In genomic region chr13:26051231-26052135, GRCh38 we compare ENCODE assay signal across 8 cellular contexts. TPM values are rescaled to one million over a fixed set of nuclear protein-coding genes. Genes with fewer than 3 reads are reported as not detected.
DNase-seq lines count a peak whose midpoint lies in the region; ATAC-seq and TF ChIP-seq lines count a peak whose summit lies in the region.

Gene SHISA2 (minus strand): TSS chr13:26052016. CDS start chr13:26050975, 1,041 bp downstream.

- no peaks in the 10 kb centered on the region for H3K36me3 Mint-ChIP-seq in CD8-positive, alpha-beta T cell

- H3K9me3 Mint-ChIP-seq in CD8-positive, alpha-beta T cell, result no peaks in the 10 kb centered on the region

- intact Hi-C loops in CD8-positive, alpha-beta T cell (cut with DNase I, micrococcal nuclease), result loop anchor here in 1 of 2 experiments (5.0 to 10.0 kb wide), 2 partner anchors 39 to 147 kb away; no protein-coding TSS in a partner anchor

- POLR2A ChIA-PET in CD8-positive, alpha-beta T cell (lab: Charles Lee), result no interaction called here

- peaks cover 28% of the 10 kb centered on the region for H3K4me1 ChIP-seq in CD8-positive, alpha-beta T cell (ENCODE audit: insufficient read depth, low read length)

- peaks cover 20% of the 10 kb centered on the region for H3K27me3 Mint-ChIP-seq in CD8-positive, alpha-beta T cell (ENCODE audit: low read depth)

- TF ChIP-seq CTCF in CD8-positive, alpha-beta T cell (IDR thresholded peaks at IDR 0.05), result no peak
- TF ChIP-seq CTCF in VCaP (conservative IDR thresholded peaks at IDR 0.05) (no peak), coronary artery (IDR thresholded peaks at IDR 0.05) (no peak)

- peak within 1 kb of the TSS; percentile 81 for H3K4me3 Mint-ChIP-seq in CD8-positive, alpha-beta T cell

- no peak within 1 kb of the TSS for H3K27ac ChIP-seq in CD8-positive, alpha-beta T cell (ENCODE audit: low read depth, low read length)
- peak within 1 kb of the TSS; percentile 62; the same call in 1 of the 2 replicates for H3K27ac ChIP-seq in VCaP
- H3K27ac ChIP-seq in coronary artery, result no peak within 1 kb of the TSS

- peak within 1 kb of the TSS; percentile 42 for H3K4me3 ChIP-seq in CD8-positive, alpha-beta T cell (ENCODE audit: low read depth, low read length)
- peak within 1 kb of the TSS; percentile 73 for H3K4me3 ChIP-seq in coronary artery

- ATAC-seq in CD8-positive, alpha-beta T cell, result peak; percentile 69
- ATAC-seq in HG02642 (IDR thresholded peaks at IDR 0.05; ENCODE audit: poor library complexity, unreplicated experiment), result no peak
- ATAC-seq in GM19397 (IDR thresholded peaks at IDR 0.05; ENCODE audit: unreplicated experiment), result no peak

- no peaks in the 10 kb centered on the region for H3K36me3 ChIP-seq in CD8-positive, alpha-beta T cell (ENCODE audit: insufficient read depth, low read length)

- CTCF ChIA-PET in CD8-positive, alpha-beta T cell (lab: Charles Lee), result interaction anchor here (0.6 kb wide), 1 partner anchor 14 kb away, joined by 3 read pairs; no protein-coding TSS in a partner anchor

- peaks cover 15% of the 10 kb centered on the region for H3K4me1 Mint-ChIP-seq in CD8-positive, alpha-beta T cell (ENCODE audit: low read depth)

- peaks cover 7% of the 10 kb centered on the region for H3K27me3 ChIP-seq in CD8-positive, alpha-beta T cell (ENCODE audit: insufficient read depth, low read length)

- H3K27ac Mint-ChIP-seq in CD8-positive, alpha-beta T cell, result peak within 1 kb of the TSS; percentile 45

- DNase-seq in CD8-positive, alpha-beta T cell, result peak in 2 of 7 experiments; percentile 61 to 74
- peak; percentile 30 to 32 for DNase-seq in Kasumi-1 (lab: John Stamatoyannopoulos, UW)
- DNase-seq in coronary artery (ENCODE audit: low spot score), result no peak
- DNase-seq in kidney tubule cell (ENCODE audit: low spot score), result peak; percentile 76
- peak; percentile 41 for DNase-seq in stimulated activated CD4-positive, alpha-beta T cell treated with anti-CD3 and anti-CD28 coated beads, Interleukin-4, amount 100 ng/mL, for 1 hour

- no peaks in the 10 kb centered on the region for H3K9me3 ChIP-seq in CD8-positive, alpha-beta T cell (ENCODE audit: low read length)

RNA-seq across cellular contexts. Expression of gene SHISA2, which starts in this region (rescaled TPM):
- 1 to 10 TPM; 6.4 to 6.8 TPM for total RNA-seq in CD8-positive, alpha-beta T cell
